ENCODE assay signal across 1 cellular context in genomic region chr11:69086152-69086551, GRCh38.
TF ChIP-seq lines count a peak whose summit lies in the region.

No MANE protein-coding gene starts in this region.

TF ChIP-seq in IMR-90, 13 proteins besides CTCF, POLR2A, EP300 and RAD21 (continued from another document):
- TF ChIP-seq USF2 (IDR thresholded peaks at IDR 0.05; ENCODE audit: low read depth, low read length), result no peak
- no peak for TF ChIP-seq CEBPB (IDR thresholded peaks at IDR 0.05; ENCODE audit: low read depth, low read length)
- no peak for TF ChIP-seq MAZ (IDR thresholded peaks at IDR 0.05; ENCODE audit: borderline replicate concordance, low read depth, low read length)
- no peak for TF ChIP-seq CHD1 (IDR thresholded peaks at IDR 0.05; ENCODE audit: low read depth, low read length)
- no peak for TF ChIP-seq FOS (IDR thresholded peaks at IDR 0.05; ENCODE audit: low read depth, low read length)
- no peak for TF ChIP-seq RFX5 (IDR thresholded peaks at IDR 0.05; ENCODE audit: low read depth, low read length)
- no peak for TF ChIP-seq ELK1 (IDR thresholded peaks at IDR 0.05; ENCODE audit: borderline replicate concordance, low read depth, low read length)
- TF ChIP-seq SMC3 (IDR thresholded peaks at IDR 0.05; ENCODE audit: low read depth, low read length), result no peak
